In the genomic region with DNA sequence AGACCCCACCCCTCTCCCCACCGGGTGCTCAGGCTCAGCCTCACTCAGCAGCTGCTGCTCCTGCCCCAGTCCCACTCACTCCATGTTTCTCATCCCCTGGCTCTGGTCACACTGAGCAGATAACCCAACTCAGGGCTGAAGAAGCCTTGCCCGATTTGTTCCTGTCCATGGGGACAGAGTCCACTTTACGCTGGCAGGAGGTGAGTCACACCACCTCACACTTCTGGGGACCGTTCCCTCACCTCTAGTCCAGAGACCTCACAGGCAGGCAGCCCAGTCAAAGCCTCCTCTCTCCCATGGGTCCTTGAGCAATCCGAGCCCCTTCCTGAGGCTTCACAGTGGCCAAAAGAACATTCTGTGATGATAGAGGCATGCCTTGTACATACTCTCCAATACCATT, we compare ENCODE assay signal across 1 cellular context.
A peak's percentile ranks its signal among the peaks of the same experiment; 100 is the strongest.
TF ChIP-seq lines count a peak whose summit lies in the region.

No MANE protein-coding gene starts in this region.

TF ChIP-seq in HepG2, 621 proteins besides CTCF, POLR2A, EP300 and RAD21 (continued from another document and continues in another):
- no peak for TF ChIP-seq ZNF577 (CRISPR knock-in tag; IDR thresholded peaks at IDR 0.05; ENCODE audit: borderline replicate concordance, low read depth)
- peak; percentile 60 for TF ChIP-seq ZBTB38 (CRISPR knock-in tag; IDR thresholded peaks at IDR 0.05)
- peak; percentile 67; the same call in 1 of the 2 replicates for TF ChIP-seq MIXL1 (CRISPR knock-in tag; IDR thresholded peaks at IDR 0.05)
- 0 out of 2 replicates have a peak, but pooled peaks have one; percentile 29 for TF ChIP-seq ZNF792 (CRISPR knock-in tag; IDR thresholded peaks at IDR 0.05)
- TF ChIP-seq FOSL1 (CRISPR knock-in tag; IDR thresholded peaks at IDR 0.05; ENCODE audit: borderline replicate concordance) = peak; percentile 88; the same call in 1 of the 2 replicates
- TF ChIP-seq, protein P1, sequence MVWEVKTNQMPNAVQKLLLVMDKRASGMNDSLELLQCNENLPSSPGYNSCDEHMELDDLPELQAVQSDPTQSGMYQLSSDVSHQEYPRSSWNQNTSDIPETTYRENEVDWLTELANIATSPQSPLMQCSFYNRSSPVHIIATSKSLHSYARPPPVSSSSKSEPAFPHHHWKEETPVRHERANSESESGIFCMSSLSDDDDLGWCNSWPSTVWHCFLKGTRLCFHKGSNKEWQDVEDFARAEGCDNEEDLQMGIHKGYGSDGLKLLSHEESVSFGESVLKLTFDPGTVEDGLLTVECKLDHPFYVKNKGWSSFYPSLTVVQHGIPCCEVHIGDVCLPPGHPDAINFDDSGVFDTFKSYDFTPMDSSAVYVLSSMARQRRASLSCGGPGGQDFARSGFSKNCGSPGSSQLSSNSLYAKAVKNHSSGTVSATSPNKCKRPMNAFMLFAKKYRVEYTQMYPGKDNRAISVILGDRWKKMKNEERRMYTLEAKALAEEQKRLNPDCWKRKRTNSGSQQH (CRISPR knock-in tag; IDR thresholded peaks at IDR 0.05; ENCODE audit: low read depth) = no peak
- TF ChIP-seq SPEN (CRISPR knock-in tag; IDR thresholded peaks at IDR 0.05; ENCODE audit: low read depth) = peak; percentile 34; the same call in 1 of the 2 replicates
- TF ChIP-seq CENPT (CRISPR knock-in tag; IDR thresholded peaks at IDR 0.05; ENCODE audit: low read depth) = no peak
- TF ChIP-seq, protein P2, sequence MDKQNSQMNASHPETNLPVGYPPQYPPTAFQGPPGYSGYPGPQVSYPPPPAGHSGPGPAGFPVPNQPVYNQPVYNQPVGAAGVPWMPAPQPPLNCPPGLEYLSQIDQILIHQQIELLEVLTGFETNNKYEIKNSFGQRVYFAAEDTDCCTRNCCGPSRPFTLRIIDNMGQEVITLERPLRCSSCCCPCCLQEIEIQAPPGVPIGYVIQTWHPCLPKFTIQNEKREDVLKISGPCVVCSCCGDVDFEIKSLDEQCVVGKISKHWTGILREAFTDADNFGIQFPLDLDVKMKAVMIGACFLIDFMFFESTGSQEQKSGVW (CRISPR knock-in tag; IDR thresholded peaks at IDR 0.05; ENCODE audit: borderline replicate concordance) = no peak
- no peak; the same call in 1 of the 2 replicates for TF ChIP-seq MAZ (IDR thresholded peaks at IDR 0.05; ENCODE audit: borderline replicate concordance, low read depth, low read length)
- TF ChIP-seq MAZ (CRISPR knock-in tag; IDR thresholded peaks at IDR 0.05; ENCODE audit: low read depth) = peak; percentile 54; the same call in 1 of the 2 replicates
- TF ChIP-seq, protein P3, sequence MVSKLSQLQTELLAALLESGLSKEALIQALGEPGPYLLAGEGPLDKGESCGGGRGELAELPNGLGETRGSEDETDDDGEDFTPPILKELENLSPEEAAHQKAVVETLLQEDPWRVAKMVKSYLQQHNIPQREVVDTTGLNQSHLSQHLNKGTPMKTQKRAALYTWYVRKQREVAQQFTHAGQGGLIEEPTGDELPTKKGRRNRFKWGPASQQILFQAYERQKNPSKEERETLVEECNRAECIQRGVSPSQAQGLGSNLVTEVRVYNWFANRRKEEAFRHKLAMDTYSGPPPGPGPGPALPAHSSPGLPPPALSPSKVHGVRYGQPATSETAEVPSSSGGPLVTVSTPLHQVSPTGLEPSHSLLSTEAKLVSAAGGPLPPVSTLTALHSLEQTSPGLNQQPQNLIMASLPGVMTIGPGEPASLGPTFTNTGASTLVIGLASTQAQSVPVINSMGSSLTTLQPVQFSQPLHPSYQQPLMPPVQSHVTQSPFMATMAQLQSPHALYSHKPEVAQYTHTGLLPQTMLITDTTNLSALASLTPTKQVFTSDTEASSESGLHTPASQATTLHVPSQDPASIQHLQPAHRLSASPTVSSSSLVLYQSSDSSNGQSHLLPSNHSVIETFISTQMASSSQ (IDR thresholded peaks at IDR 0.05; ENCODE audit: low read depth) = no peak
- TF ChIP-seq, protein P3 (CRISPR knock-in tag; IDR thresholded peaks at IDR 0.05; ENCODE audit: borderline replicate concordance) = no peak
- no peak for TF ChIP-seq TOE1 (CRISPR knock-in tag; IDR thresholded peaks at IDR 0.05)
- TF ChIP-seq, protein P4, sequence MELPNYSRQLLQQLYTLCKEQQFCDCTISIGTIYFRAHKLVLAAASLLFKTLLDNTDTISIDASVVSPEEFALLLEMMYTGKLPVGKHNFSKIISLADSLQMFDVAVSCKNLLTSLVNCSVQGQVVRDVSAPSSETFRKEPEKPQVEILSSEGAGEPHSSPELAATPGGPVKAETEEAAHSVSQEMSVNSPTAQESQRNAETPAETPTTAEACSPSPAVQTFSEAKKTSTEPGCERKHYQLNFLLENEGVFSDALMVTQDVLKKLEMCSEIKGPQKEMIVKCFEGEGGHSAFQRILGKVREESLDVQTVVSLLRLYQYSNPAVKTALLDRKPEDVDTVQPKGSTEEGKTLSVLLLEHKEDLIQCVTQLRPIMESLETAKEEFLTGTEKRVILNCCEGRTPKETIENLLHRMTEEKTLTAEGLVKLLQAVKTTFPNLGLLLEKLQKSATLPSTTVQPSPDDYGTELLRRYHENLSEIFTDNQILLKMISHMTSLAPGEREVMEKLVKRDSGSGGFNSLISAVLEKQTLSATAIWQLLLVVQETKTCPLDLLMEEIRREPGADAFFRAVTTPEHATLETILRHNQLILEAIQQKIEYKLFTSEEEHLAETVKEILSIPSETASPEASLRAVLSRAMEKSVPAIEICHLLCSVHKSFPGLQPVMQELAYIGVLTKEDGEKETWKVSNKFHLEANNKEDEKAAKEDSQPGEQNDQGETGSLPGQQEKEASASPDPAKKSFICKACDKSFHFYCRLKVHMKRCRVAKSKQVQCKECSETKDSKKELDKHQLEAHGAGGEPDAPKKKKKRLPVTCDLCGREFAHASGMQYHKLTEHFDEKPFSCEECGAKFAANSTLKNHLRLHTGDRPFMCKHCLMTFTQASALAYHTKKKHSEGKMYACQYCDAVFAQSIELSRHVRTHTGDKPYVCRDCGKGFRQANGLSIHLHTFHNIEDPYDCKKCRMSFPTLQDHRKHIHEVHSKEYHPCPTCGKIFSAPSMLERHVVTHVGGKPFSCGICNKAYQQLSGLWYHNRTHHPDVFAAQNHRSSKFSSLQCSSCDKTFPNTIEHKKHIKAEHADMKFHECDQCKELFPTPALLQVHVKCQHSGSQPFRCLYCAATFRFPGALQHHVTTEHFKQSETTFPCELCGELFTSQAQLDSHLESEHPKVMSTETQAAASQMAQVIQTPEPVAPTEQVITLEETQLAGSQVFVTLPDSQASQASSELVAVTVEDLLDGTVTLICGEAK (IDR thresholded peaks at IDR 0.05) = no peak
- TF ChIP-seq, protein P4 (CRISPR knock-in tag; IDR thresholded peaks at IDR 0.05) = 0 out of 2 replicates have a peak, but pooled peaks have one; percentile 64
- TF ChIP-seq FOXK1 (CRISPR knock-in tag; IDR thresholded peaks at IDR 0.05; ENCODE audit: borderline replicate concordance, low read depth) = 0 out of 2 replicates have a peak, but pooled peaks have one; percentile 13
- TF ChIP-seq BRCA1 (CRISPR knock-in tag; IDR thresholded peaks at IDR 0.05) = no peak
- TF ChIP-seq ZNF883 (CRISPR knock-in tag; IDR thresholded peaks at IDR 0.05; ENCODE audit: not compliant biosample characterization) = no peak
- TF ChIP-seq, protein P5, sequence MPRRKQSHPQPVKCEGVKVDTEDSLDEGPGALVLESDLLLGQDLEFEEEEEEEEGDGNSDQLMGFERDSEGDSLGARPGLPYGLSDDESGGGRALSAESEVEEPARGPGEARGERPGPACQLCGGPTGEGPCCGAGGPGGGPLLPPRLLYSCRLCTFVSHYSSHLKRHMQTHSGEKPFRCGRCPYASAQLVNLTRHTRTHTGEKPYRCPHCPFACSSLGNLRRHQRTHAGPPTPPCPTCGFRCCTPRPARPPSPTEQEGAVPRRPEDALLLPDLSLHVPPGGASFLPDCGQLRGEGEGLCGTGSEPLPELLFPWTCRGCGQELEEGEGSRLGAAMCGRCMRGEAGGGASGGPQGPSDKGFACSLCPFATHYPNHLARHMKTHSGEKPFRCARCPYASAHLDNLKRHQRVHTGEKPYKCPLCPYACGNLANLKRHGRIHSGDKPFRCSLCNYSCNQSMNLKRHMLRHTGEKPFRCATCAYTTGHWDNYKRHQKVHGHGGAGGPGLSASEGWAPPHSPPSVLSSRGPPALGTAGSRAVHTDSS (CRISPR knock-in tag; conservative IDR thresholded peaks at IDR 0.05) = no peak
- TF ChIP-seq ZKSCAN5 (CRISPR knock-in tag; IDR thresholded peaks at IDR 0.05) = peak; percentile 98
- TF ChIP-seq NCOR1 (IDR thresholded peaks at IDR 0.05; ENCODE audit: borderline replicate concordance, low read length) = no peak
- TF ChIP-seq RXRB (CRISPR knock-in tag; IDR thresholded peaks at IDR 0.05; ENCODE audit: borderline replicate concordance) = peak; percentile 81; the same call in 1 of the 2 replicates
- TF ChIP-seq HDAC2 (CRISPR knock-in tag; IDR thresholded peaks at IDR 0.05) = peak; percentile 38; the same call in 1 of the 2 replicates
- no peak for TF ChIP-seq ZFP90 (CRISPR knock-in tag; IDR thresholded peaks at IDR 0.05; ENCODE audit: borderline replicate concordance)
- TF ChIP-seq XRCC5 (optimal IDR thresholded peaks at IDR 0.05; ENCODE audit: low read length) = no peak
- TF ChIP-seq, protein P6, sequence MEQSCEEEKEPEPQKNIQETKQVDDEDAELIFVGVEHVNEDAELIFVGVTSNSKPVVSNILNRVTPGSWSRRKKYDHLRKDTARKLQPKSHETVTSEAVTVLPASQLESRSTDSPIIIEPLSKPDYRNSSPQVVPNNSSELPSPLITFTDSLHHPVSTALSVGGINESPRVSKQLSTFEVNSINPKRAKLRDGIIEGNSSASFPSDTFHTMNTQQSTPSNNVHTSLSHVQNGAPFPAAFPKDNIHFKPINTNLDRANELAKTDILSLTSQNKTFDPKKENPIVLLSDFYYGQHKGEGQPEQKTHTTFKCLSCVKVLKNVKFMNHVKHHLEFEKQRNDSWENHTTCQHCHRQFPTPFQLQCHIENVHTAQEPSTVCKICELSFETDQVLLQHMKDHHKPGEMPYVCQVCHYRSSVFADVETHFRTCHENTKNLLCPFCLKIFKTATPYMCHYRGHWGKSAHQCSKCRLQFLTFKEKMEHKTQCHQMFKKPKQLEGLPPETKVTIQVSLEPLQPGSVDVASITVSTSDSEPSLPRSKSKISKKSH (CRISPR knock-in tag; IDR thresholded peaks at IDR 0.05; ENCODE audit: borderline replicate concordance) = 0 out of 2 replicates have a peak, but pooled peaks have one; percentile 48
- no peak for TF ChIP-seq SIN3A (IDR thresholded peaks at IDR 0.05; ENCODE audit: borderline replicate concordance, low read depth, low read length)
- TF ChIP-seq ZKSCAN8 (CRISPR knock-in tag; IDR thresholded peaks at IDR 0.05; ENCODE audit: borderline replicate concordance) = peak; percentile 43; the same call in 1 of the 2 replicates
- TF ChIP-seq RBM22 (optimal IDR thresholded peaks at IDR 0.05; ENCODE audit: low read length) = no peak
- 0 out of 2 replicates have a peak, but pooled peaks have one; percentile 35 for TF ChIP-seq TAF1 (CRISPR knock-in tag; IDR thresholded peaks at IDR 0.05)
- peak; percentile 81 for TF ChIP-seq JUNB (CRISPR knock-in tag; IDR thresholded peaks at IDR 0.05; ENCODE audit: borderline replicate concordance)
- TF ChIP-seq ZNF629 (CRISPR knock-in tag; conservative IDR thresholded peaks at IDR 0.05) = no peak
- TF ChIP-seq ZNF431 (CRISPR knock-in tag; IDR thresholded peaks at IDR 0.05; ENCODE audit: borderline replicate concordance, low read depth) = 0 out of 2 replicates have a peak, but pooled peaks have one; percentile 65
- no peak for TF ChIP-seq BCL6 (CRISPR knock-in tag; IDR thresholded peaks at IDR 0.05)
- TF ChIP-seq ZFP36L1 (CRISPR knock-in tag; IDR thresholded peaks at IDR 0.05) = no peak
- TF ChIP-seq ZBTB20 (CRISPR knock-in tag; IDR thresholded peaks at IDR 0.05; ENCODE audit: borderline replicate concordance, low read depth) = no peak
- TF ChIP-seq ZNF749 (CRISPR knock-in tag; IDR thresholded peaks at IDR 0.05; ENCODE audit: borderline replicate concordance) = no peak
- TF ChIP-seq, protein P7, sequence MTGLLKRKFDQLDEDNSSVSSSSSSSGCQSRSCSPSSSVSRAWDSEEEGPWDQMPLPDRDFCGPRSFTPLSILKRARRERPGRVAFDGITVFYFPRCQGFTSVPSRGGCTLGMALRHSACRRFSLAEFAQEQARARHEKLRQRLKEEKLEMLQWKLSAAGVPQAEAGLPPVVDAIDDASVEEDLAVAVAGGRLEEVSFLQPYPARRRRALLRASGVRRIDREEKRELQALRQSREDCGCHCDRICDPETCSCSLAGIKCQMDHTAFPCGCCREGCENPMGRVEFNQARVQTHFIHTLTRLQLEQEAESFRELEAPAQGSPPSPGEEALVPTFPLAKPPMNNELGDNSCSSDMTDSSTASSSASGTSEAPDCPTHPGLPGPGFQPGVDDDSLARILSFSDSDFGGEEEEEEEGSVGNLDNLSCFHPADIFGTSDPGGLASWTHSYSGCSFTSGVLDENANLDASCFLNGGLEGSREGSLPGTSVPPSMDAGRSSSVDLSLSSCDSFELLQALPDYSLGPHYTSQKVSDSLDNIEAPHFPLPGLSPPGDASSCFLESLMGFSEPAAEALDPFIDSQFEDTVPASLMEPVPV (CRISPR knock-in tag; IDR thresholded peaks at IDR 0.05) = no peak
